1 cellular context compared by ENCODE assay signal in genomic region chr2:27095427-27095744, GRCh38.
TF ChIP-seq lines count a peak whose summit lies in the region.

No MANE protein-coding gene starts in this region.

TF ChIP-seq in HepG2, 621 proteins besides CTCF, POLR2A, EP300 and RAD21:
- TF ChIP-seq MTF2 (CRISPR knock-in tag; IDR thresholded peaks at IDR 0.05; ENCODE audit: borderline replicate concordance), result 0 out of 2 replicates have a peak, but pooled peaks have one; percentile 46
- peak; percentile 97; the same call in 1 of the 2 replicates for TF ChIP-seq ZNF550 (CRISPR knock-in tag; IDR thresholded peaks at IDR 0.05; ENCODE audit: borderline replicate concordance)
- TF ChIP-seq POGK (CRISPR knock-in tag; conservative IDR thresholded peaks at IDR 0.05), result no peak
- TF ChIP-seq MBNL3 (CRISPR knock-in tag; conservative IDR thresholded peaks at IDR 0.05), result 0 out of 2 replicates have a peak, but pooled peaks have one; percentile 65
- TF ChIP-seq ZNF513 (CRISPR knock-in tag; conservative IDR thresholded peaks at IDR 0.05), result 0 out of 2 replicates have a peak, but pooled peaks have one; percentile 81
- no peak for TF ChIP-seq ZNF496 (CRISPR knock-in tag; IDR thresholded peaks at IDR 0.05; ENCODE audit: insufficient replicate concordance)
- TF ChIP-seq TOE1 (CRISPR knock-in tag; IDR thresholded peaks at IDR 0.05), result no peak
- 0 out of 2 replicates have a peak, but pooled peaks have one; percentile 15 for TF ChIP-seq MXD3 (CRISPR knock-in tag; IDR thresholded peaks at IDR 0.05)
- peak; percentile 78; the same call in 1 of the 2 replicates for TF ChIP-seq ZNF790 (CRISPR knock-in tag; IDR thresholded peaks at IDR 0.05; ENCODE audit: borderline replicate concordance)
- TF ChIP-seq ZNF839 (CRISPR knock-in tag; IDR thresholded peaks at IDR 0.05; ENCODE audit: borderline replicate concordance), result 0 out of 2 replicates have a peak, but pooled peaks have one; percentile 29
- no peak for TF ChIP-seq ARHGAP35 (CRISPR knock-in tag; IDR thresholded peaks at IDR 0.05; ENCODE audit: borderline replicate concordance)
- TF ChIP-seq ZNF225 (CRISPR knock-in tag; IDR thresholded peaks at IDR 0.05), result 0 out of 2 replicates have a peak, but pooled peaks have one; percentile 81
- 0 out of 2 replicates have a peak, but pooled peaks have one; percentile 2 for TF ChIP-seq HOXA9 (CRISPR knock-in tag; IDR thresholded peaks at IDR 0.05; ENCODE audit: borderline replicate concordance)
- TF ChIP-seq SP140L (CRISPR knock-in tag; IDR thresholded peaks at IDR 0.05; ENCODE audit: borderline replicate concordance), result 0 out of 2 replicates have a peak, but pooled peaks have one; percentile 91
- no peak for TF ChIP-seq USF2 (IDR thresholded peaks at IDR 0.05; ENCODE audit: low read depth, low read length)
- 0 out of 2 replicates have a peak, but pooled peaks have one; percentile 21 for TF ChIP-seq USF2 (CRISPR knock-in tag; IDR thresholded peaks at IDR 0.05; ENCODE audit: borderline replicate concordance)
- TF ChIP-seq RBM22 (optimal IDR thresholded peaks at IDR 0.05; ENCODE audit: low read length), result peak; percentile 12
